20 cellular contexts compared by ENCODE assay signal in genomic region chr11:86638673-86639072, GRCh38.
"Had no signal": no experiment of that assay in that cellular context is flagged by ENCODE, and none has a peak within 500 bp of the region (broad histone marks: within the 10 kb centered on the region; RNA-seq: fewer than 3 reads in every experiment).

No MANE protein-coding gene starts in this region.

- H3K36me3 Mint-ChIP-seq: natural killer cell treated with Interleukin-12 subunit alpha and Interleukin-12 subunit beta and Interleukin-15 and Interleukin-18, amount 100 ng/mL, for 72 hours; WTC11 had no signal

- H3K9me3 ChIP-seq: adrenal gland, ascending aorta, neutrophil, vagina had no signal

- H3K27me3 ChIP-seq: adrenal gland, ascending aorta, brain microvascular endothelial cell, neutrophil, vagina had no signal

- H3K79me2 ChIP-seq: parathyroid adenoma had no signal

- DNase-seq: activated CD8-positive, alpha-beta memory T cell treated with anti-CD3 and anti-CD28 coated beads, Interleukin-2, amount 50 U/mL, for 4 hours; activated naive CD4-positive, alpha-beta T cell; activated T-cell treated with anti-CD3 and anti-CD28 coated beads, Interleukin-2, amount 50 U/mL, for 24 hours; adrenal gland; brain microvascular endothelial cell; caudate nucleus; dermis blood vessel endothelial cell; effector CD8-positive, alpha-beta T cell; hypothalamus; left ventricle myocardium superior; right cardiac atrium; trophoblast cell had no signal

- H3K4me1 ChIP-seq: adrenal gland, parathyroid adenoma had no signal

- H2AFZ ChIP-seq: parathyroid adenoma had no signal

- H3K27ac Mint-ChIP-seq: activated naive CD8-positive, alpha-beta T cell; activated T-cell treated with anti-CD3 and anti-CD28 coated beads, Interleukin-2, amount 50 U/mL, for 24 hours; activated T-helper 2 cell treated with anti-CD3 and anti-CD28 coated beads, Interferon-gamma antibody, Interleukin-2, Interleukin-4, amounts not matched to agents 10 μg/mL and 5 μg/mL and 100 μg/mL, durations not matched to agents 14 hours and 24 hours and 36 hours; natural killer cell treated with Interleukin-12 subunit alpha and Interleukin-12 subunit beta and Interleukin-15 and Interleukin-18, amount 100 ng/mL, for 72 hours; WTC11 had no signal

- H3K9me3 Mint-ChIP-seq: activated T-cell treated with anti-CD3 and anti-CD28 coated beads, Interleukin-2, amount 50 U/mL, for 24 hours; natural killer cell treated with Interleukin-12 subunit alpha and Interleukin-12 subunit beta and Interleukin-15 and Interleukin-18, amount 100 ng/mL, for 72 hours; WTC11 had no signal

- H3K27ac ChIP-seq: adrenal gland, ascending aorta, brain microvascular endothelial cell, neutrophil, parathyroid adenoma, vagina had no signal

- H3K4me3 Mint-ChIP-seq: activated naive CD8-positive, alpha-beta T cell; activated T-cell treated with anti-CD3 and anti-CD28 coated beads, Interleukin-2, amount 50 U/mL, for 24 hours; natural killer cell treated with Interleukin-12 subunit alpha and Interleukin-12 subunit beta and Interleukin-15 and Interleukin-18, amount 100 ng/mL, for 72 hours; WTC11 had no signal

- ATAC-seq: left ventricle myocardium superior, right cardiac atrium, WTC11 had no signal

- H3K4me3 ChIP-seq: adrenal gland, ascending aorta, vagina had no signal

- H3K36me3 ChIP-seq: adrenal gland, ascending aorta, brain microvascular endothelial cell, neutrophil, vagina had no signal
